In the genomic region with DNA sequence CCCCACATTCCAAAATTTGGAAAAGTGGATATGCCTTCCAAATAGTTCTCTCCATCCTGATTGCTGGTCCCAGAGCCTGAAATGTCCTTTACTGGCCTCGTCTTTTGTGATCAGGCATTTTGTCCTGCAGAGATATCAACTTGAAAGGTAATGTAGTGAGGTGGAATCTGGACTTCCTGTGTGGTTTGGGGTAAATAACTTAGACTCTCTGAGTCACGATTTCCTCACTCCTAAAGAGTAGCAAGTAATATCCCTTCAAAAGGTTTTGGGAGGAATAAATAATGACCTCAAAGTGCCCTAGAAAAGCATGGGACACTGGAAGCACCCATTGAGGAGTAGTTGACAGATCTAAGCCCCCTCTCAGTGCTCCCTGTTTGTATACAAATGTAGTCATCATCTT, we compare ENCODE assay signal across 26 cellular contexts.
"Had no signal": no experiment of that assay in that cellular context is flagged by ENCODE, and none has a peak within 500 bp of the region (broad histone marks: within the 10 kb centered on the region; RNA-seq: fewer than 3 reads in every experiment).

No MANE protein-coding gene starts in this region.

- H3K27me3 Mint-ChIP-seq: activated CD4-positive, alpha-beta T cell treated with anti-CD3 and anti-CD28 coated beads, Interleukin-2, amount 10 ng/mL, durations not matched to agents 24 days and 14 days; activated CD8-positive, alpha-beta memory T cell treated with anti-CD3 and anti-CD28 coated beads, Interleukin-2, amount 10 ng/mL, durations not matched to agents 7 days and 5 days; activated naive CD8-positive, alpha-beta T cell; activated T-cell treated with anti-CD3 and anti-CD28 coated beads, Interleukin-2, amount 50 U/mL, for 24 hours had no signal

- H3K27ac Mint-ChIP-seq: activated CD4-positive, alpha-beta T cell treated with anti-CD3 and anti-CD28 coated beads, Interleukin-2, amount 10 ng/mL, durations not matched to agents 24 days and 14 days; activated CD8-positive, alpha-beta memory T cell treated with anti-CD3 and anti-CD28 coated beads, Interleukin-2, amount 10 ng/mL, durations not matched to agents 7 days and 5 days; activated naive CD8-positive, alpha-beta T cell; activated T-cell treated with anti-CD3 and anti-CD28 coated beads, Interleukin-2, amount 50 U/mL, for 24 hours; activated T-helper 1 cell treated with anti-CD3 and anti-CD28 coated beads, Interleukin-12 subunit alpha, Interleukin-12 subunit beta, Interleukin-2, Interleukin-4 antibody, amounts not matched to agents 30 ng/mL and 10 ng/mL and 1 ng/mL, durations not matched to agents 14 hours and 24 hours and 36 hours; T-helper 1 cell treated with Interleukin-12 subunit alpha and Interleukin-12 subunit beta and Interleukin-4 antibody, amounts not matched to agents 30 μg/mL and 1 μg/mL, for 36 hours; WTC11 had no signal

- H3K4me3 Mint-ChIP-seq: activated CD4-positive, alpha-beta T cell treated with anti-CD3 and anti-CD28 coated beads, Interleukin-2, amount 10 ng/mL, durations not matched to agents 24 days and 14 days; activated CD8-positive, alpha-beta memory T cell treated with anti-CD3 and anti-CD28 coated beads, Interleukin-2, amount 10 ng/mL, durations not matched to agents 7 days and 5 days; activated naive CD8-positive, alpha-beta T cell; activated T-cell treated with anti-CD3 and anti-CD28 coated beads, Interleukin-2, amount 50 U/mL, for 24 hours; activated T-helper 1 cell treated with anti-CD3 and anti-CD28 coated beads, Interleukin-12 subunit alpha, Interleukin-12 subunit beta, Interleukin-2, Interleukin-4 antibody, amounts not matched to agents 30 ng/mL and 10 ng/mL and 1 ng/mL, durations not matched to agents 14 hours and 24 hours and 36 hours; T-helper 1 cell treated with Interleukin-12 subunit alpha and Interleukin-12 subunit beta and Interleukin-4 antibody, amounts not matched to agents 30 μg/mL and 1 μg/mL, for 36 hours; WTC11 had no signal

- ATAC-seq: activated CD8-positive, alpha-beta memory T cell treated with anti-CD3 and anti-CD28 coated beads, Interleukin-2, amount 10 ng/mL, durations not matched to agents 7 days and 5 days; PC-3; SK-N-SH treated with all-trans-retinoic acid at 6 μM for 48 hours; WTC11 had no signal

- FAIRE-seq: RCC 7860 had no signal

- H3K27ac ChIP-seq: adrenal gland, SJSA1 had no signal

- H3K9me3 ChIP-seq: adrenal gland, SJSA1 had no signal

- H3K27me3 ChIP-seq: adrenal gland, SJSA1 had no signal

- DNase-seq: activated CD4-positive, alpha-beta T cell treated with anti-CD3 and anti-CD28 coated beads, Interleukin-2, amount 10 ng/mL, durations not matched to agents 24 days and 14 days; activated CD4-positive, alpha-beta T cell treated with anti-CD3 and anti-CD28 coated beads, Interleukin-2, amount 50 U/mL, for 48 hours; activated CD4-positive, CD25-positive, alpha-beta regulatory T cell treated with anti-CD3 and anti-CD28 coated beads, Interleukin-2, amount 50 U/mL, for 72 hours; activated CD8-positive, alpha-beta memory T cell treated with anti-CD3 and anti-CD28 coated beads, Interleukin-2, amount 10 ng/mL, durations not matched to agents 7 days and 5 days; activated effector memory CD4-positive, alpha-beta T cell treated with anti-CD3 and anti-CD28 coated beads, Interleukin-2, amount 50 U/mL, for 16 hours; activated naive CD4-positive, alpha-beta T cell treated with Interleukin-2 at 50 U/mL for 16 hours; activated T-cell treated with anti-CD3 and anti-CD28 coated beads, Interleukin-2, amount 50 U/mL, for 24 hours; adrenal gland; anterior cingulate cortex; central memory CD4-positive, alpha-beta T cell; NCI-H1105 treated with DMSO at 0.1 percent for 48 hours; NCI-H1436 treated with DMSO at 0.1 percent for 48 hours; NCI-H187; NCI-H2081; NCI-H510A treated with DMSO at 0.1 percent for 48 hours; NCI-H69; PC-3; SHP77; SW 1271 had no signal

- H3K36me3 Mint-ChIP-seq: activated CD8-positive, alpha-beta memory T cell treated with anti-CD3 and anti-CD28 coated beads, Interleukin-2, amount 10 ng/mL, durations not matched to agents 7 days and 5 days; activated naive CD8-positive, alpha-beta T cell had no signal

- H3K9me3 Mint-ChIP-seq: activated CD4-positive, alpha-beta T cell treated with anti-CD3 and anti-CD28 coated beads, Interleukin-2, amount 10 ng/mL, durations not matched to agents 24 days and 14 days; activated T-cell treated with anti-CD3 and anti-CD28 coated beads, Interleukin-2, amount 50 U/mL, for 24 hours; activated T-helper 1 cell treated with anti-CD3 and anti-CD28 coated beads, Interleukin-12 subunit alpha, Interleukin-12 subunit beta, Interleukin-2, Interleukin-4 antibody, amounts not matched to agents 30 ng/mL and 10 ng/mL and 1 ng/mL, durations not matched to agents 14 hours and 24 hours and 36 hours; T-helper 1 cell treated with Interleukin-12 subunit alpha and Interleukin-12 subunit beta and Interleukin-4 antibody, amounts not matched to agents 30 μg/mL and 1 μg/mL, for 36 hours had no signal

- H3K36me3 ChIP-seq: adrenal gland, SJSA1 had no signal

- H3K4me3 ChIP-seq: adrenal gland, SJSA1 had no signal

- H3K4me1 Mint-ChIP-seq: WTC11 had no signal

- H3K4me1 ChIP-seq: adrenal gland, SJSA1 had no signal
